ENCODE assay signal across 8 cellular contexts in the genomic region with DNA sequence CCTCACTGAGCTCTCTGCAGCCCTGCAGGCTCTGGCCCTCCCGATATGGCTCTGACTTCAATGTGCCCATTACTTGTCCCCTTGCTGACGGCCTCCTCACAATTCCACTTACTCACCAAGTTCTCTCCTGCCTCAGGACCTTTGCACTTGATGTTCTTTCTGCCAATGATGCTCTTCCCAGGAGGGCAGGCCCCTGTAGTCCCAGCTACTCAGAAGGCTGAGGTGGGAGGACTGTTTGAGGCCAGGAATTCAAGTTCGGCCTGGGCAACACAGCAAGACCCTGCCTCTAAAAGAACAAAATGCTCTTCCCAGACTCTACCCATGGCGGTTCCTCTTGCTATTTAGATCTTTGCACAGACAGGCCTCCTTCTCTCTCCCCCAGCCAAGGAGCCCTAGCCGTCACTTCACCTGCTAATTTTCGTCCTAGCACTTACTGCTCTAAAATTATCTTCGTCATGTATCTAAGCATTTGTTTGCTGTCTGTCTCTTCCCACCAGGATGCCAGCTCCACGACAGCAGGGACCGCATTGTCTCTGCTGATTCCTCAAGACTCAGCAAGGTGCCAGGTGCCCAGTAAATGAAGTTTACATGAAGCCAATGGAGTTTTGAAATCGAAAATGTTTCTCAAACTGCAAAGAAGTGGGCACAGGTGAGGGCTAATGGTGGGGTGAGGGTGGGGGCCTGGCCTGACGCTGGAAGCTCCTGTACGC. TPM values are rescaled to one million over a fixed set of nuclear protein-coding genes. Genes with fewer than 3 reads are reported as not detected.
DNase-seq lines count a peak whose midpoint lies in the region; ATAC-seq and TF ChIP-seq lines count a peak whose summit lies in the region.

No MANE protein-coding gene starts in this region.

- no peak for ATAC-seq in CD8-positive, alpha-beta T cell
- no peak for ATAC-seq in GM21526 (IDR thresholded peaks at IDR 0.05; ENCODE audit: low FRiP score, unreplicated experiment)
- ATAC-seq in omental fat pad (ENCODE audit: low FRiP score): no peak

- no peaks in the 10 kb centered on the region for H3K9me3 Mint-ChIP-seq in CD8-positive, alpha-beta T cell

- peak overlapping the region; percentile 54 for H3K4me3 ChIP-seq in CD8-positive, alpha-beta T cell (ENCODE audit: low read depth, low read length)
- H3K4me3 ChIP-seq in MM.1S (ENCODE audit: low read length): peak overlapping the region; percentile 60
- peak overlapping the region; percentile 31 to 42 for H3K4me3 ChIP-seq in duodenal mucosa (ENCODE audit: low read depth in 1 of 2, low read length in 2 of 2)
- H3K4me3 ChIP-seq in neutrophil (ENCODE audit: low read depth in 1 of 2, low read length in 1 of 2): peak overlapping the region; percentile 79 to 88

- no peaks in the 10 kb centered on the region for H3K27me3 Mint-ChIP-seq in CD8-positive, alpha-beta T cell (ENCODE audit: low read depth)

- no peak overlapping the region for H3K27ac ChIP-seq in CD8-positive, alpha-beta T cell (ENCODE audit: low read depth, low read length)
- H3K27ac ChIP-seq in MM.1S (ENCODE audit: low read length) (no peak overlapping the region), duodenal mucosa (ENCODE audit: low read depth, low read length) (no peak overlapping the region), neutrophil (no peak overlapping the region)

- no peak for DNase-seq in CD8-positive, alpha-beta T cell
- DNase-seq in MM.1S (no peak), NCI-H1694 (lab: John Stamatoyannopoulos, UW) (no peak), omental fat pad (ENCODE audit: low spot score) (no peak), CD1c-positive myeloid dendritic cell (ENCODE audit: extremely low spot score) (no peak)

- peak overlapping the region; percentile 77 for H3K27ac Mint-ChIP-seq in CD8-positive, alpha-beta T cell

- H3K36me3 ChIP-seq in CD8-positive, alpha-beta T cell (ENCODE audit: insufficient read depth, low read length): no peaks in the 10 kb centered on the region
- H3K36me3 ChIP-seq in MM.1S (replicated peaks; ENCODE audit: insufficient read depth, low read length): no peaks in the 10 kb centered on the region
- H3K36me3 ChIP-seq in duodenal mucosa (ENCODE audit: control insufficient read depth in 1 of 2, insufficient read depth in 2 of 2, low read length in 2 of 2): no peaks in the 10 kb centered on the region
- H3K36me3 ChIP-seq in neutrophil: no peaks in the 10 kb centered on the region

- no peaks in the 10 kb centered on the region for H3K27me3 ChIP-seq in CD8-positive, alpha-beta T cell (ENCODE audit: insufficient read depth, low read length)
- no peaks in the 10 kb centered on the region for H3K27me3 ChIP-seq in MM.1S (replicated peaks; ENCODE audit: insufficient read depth, low read length)
- no peaks in the 10 kb centered on the region for H3K27me3 ChIP-seq in duodenal mucosa (ENCODE audit: control insufficient read depth in 1 of 2, insufficient read depth in 2 of 2, low read length in 2 of 2)
- peaks cover 6% of the 10 kb centered on the region for H3K27me3 ChIP-seq in neutrophil

- H2AFZ ChIP-seq in MM.1S (ENCODE audit: low read length): peak overlapping the region; percentile 80

- H3K4me3 Mint-ChIP-seq in CD8-positive, alpha-beta T cell: peak overlapping the region; percentile 63

- peak overlapping the region; percentile 74; the same call in 1 of the 2 replicates for H3K4me2 ChIP-seq in MM.1S (ENCODE audit: low read depth, low read length)

- POLR2A ChIA-PET in CD8-positive, alpha-beta T cell (lab: Charles Lee): interaction anchor here (0.7 to 1.5 kb wide), 4 partner anchors 10 to 387 kb away, joined by 3 to 5 read pairs (median 3); no protein-coding TSS in a partner anchor

- peaks cover 5% of the 10 kb centered on the region for H3K36me3 Mint-ChIP-seq in CD8-positive, alpha-beta T cell

- peaks cover 35% of the 10 kb centered on the region for H3K4me1 Mint-ChIP-seq in CD8-positive, alpha-beta T cell (ENCODE audit: low read depth)

- H4K20me1 ChIP-seq in MM.1S (ENCODE audit: insufficient read depth, low read length): no peaks in the 10 kb centered on the region

- H3K9me2 ChIP-seq in MM.1S (replicated peaks; ENCODE audit: insufficient read depth, low read length): no peaks in the 10 kb centered on the region

- TF ChIP-seq CTCF in CD8-positive, alpha-beta T cell (IDR thresholded peaks at IDR 0.05): no peak
- TF ChIP-seq CTCF in MM.1S (IDR thresholded peaks at IDR 0.05; ENCODE audit: low read length) (no peak), neutrophil (IDR thresholded peaks at IDR 0.05) (no peak), omental fat pad (IDR thresholded peaks at IDR 0.05) (no peak)

- H3K79me2 ChIP-seq in MM.1S (ENCODE audit: low read length): peaks cover 39% of the 10 kb centered on the region

- H3K9ac ChIP-seq in MM.1S (ENCODE audit: low read length) (peak overlapping the region; percentile 35; the same call in 1 of the 2 replicates), duodenal mucosa (ENCODE audit: low read depth in 1 of 2, low read length in 2 of 2) (peak overlapping the region in 1 of 2 donors; percentile 39)

- CTCF ChIA-PET in CD8-positive, alpha-beta T cell (lab: Charles Lee): interaction anchor here (0.6 to 6.8 kb wide), 25 partner anchors 8 to 490 kb away, joined by 3 to 44 read pairs (median 4); no protein-coding TSS in a partner anchor

- H3K9me3 ChIP-seq in CD8-positive, alpha-beta T cell (ENCODE audit: low read length): no peaks in the 10 kb centered on the region
- H3K9me3 ChIP-seq in MM.1S (replicated peaks; ENCODE audit: insufficient read depth, low read length): no peaks in the 10 kb centered on the region
- no peaks in the 10 kb centered on the region for H3K9me3 ChIP-seq in duodenal mucosa (ENCODE audit: control insufficient read depth in 1 of 2, low read length in 2 of 2)
- H3K9me3 ChIP-seq in neutrophil: no peaks in the 10 kb centered on the region

- H3K4me1 ChIP-seq in CD8-positive, alpha-beta T cell (ENCODE audit: insufficient read depth, low read length): peaks cover 37% of the 10 kb centered on the region
- H3K4me1 ChIP-seq in MM.1S (ENCODE audit: low read length) (peaks cover 26% of the 10 kb centered on the region), duodenal mucosa (ENCODE audit: control insufficient read depth in 1 of 2, insufficient read depth in 2 of 2, low read length in 2 of 2) (peaks cover 22 to 24% of the 10 kb centered on the region in 2 donors), neutrophil (ENCODE audit: control insufficient read depth in 1 of 2, insufficient read depth in 1 of 2, low read depth in 1 of 2, low read length in 1 of 2) (peaks cover 9 to 24% of the 10 kb centered on the region in 2 experiments)

- intact Hi-C loops in CD8-positive, alpha-beta T cell (cut with DNase I, micrococcal nuclease): loop anchor here (1.0 to 5.0 kb wide), 12 partner anchors 17 to 354 kb away; a partner anchor contains a TSS

- peaks cover 12% of the 10 kb centered on the region for H3F3A ChIP-seq in MM.1S (ENCODE audit: insufficient read depth, low read length)

RNA-seq across cellular contexts. Expression of a gene that starts 0.6 kb away (rescaled TPM):
- total RNA-seq in CD8-positive, alpha-beta T cell: 10 to 100 TPM; 22.9 to 23.5 TPM
- total RNA-seq in omental fat pad: 10 to 100 TPM in 1 of 4 donors, 1 to 10 TPM in 3; 6.7 to 30.6 (median 8.5) TPM
